Comparison of ENCODE assay signal across 10 cellular contexts in the genomic region with DNA sequence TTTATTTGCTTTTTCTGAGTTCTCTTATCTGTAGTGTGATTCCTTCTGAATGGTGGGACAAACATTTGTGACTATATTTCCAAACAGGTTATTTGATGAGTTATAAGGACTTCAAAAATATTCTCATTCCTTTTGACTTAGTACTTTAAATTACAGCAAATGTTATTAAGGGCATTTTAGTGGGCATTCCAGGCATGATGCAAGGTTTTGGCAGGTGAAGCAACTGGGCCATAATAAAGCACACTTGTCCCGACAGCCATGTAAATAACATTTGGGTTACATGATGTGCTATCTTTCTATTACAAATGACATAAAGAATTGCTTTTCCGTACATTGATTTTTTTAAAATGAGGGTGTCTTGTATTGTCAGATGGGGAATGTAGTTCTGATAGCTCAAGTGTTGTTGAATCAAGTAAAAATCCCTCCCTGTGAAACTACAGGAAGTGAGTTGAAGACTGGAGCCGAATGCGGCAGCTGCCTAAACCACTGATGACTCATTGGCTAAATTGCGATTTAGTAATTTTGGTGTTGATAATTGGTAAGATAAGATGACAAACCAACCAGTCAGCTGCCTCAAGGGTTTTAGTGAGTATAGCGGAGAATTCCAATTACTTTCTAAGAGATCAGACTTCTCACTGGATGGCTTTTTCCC.
A peak's percentile ranks its signal among the peaks of the same experiment; 100 is the strongest.
DNase-seq lines count a peak whose midpoint lies in the region; ATAC-seq lines count a peak whose summit lies in the region.
"Had no signal": no experiment of that assay in that cellular context is flagged by ENCODE, and none has a peak within 500 bp of the region (broad histone marks: within the 10 kb centered on the region; RNA-seq: fewer than 3 reads in every experiment).

No MANE protein-coding gene starts in this region.

- no peaks in the 10 kb centered on the region for H3K4me1 Mint-ChIP-seq in activated naive CD4-positive, alpha-beta T cell treated with anti-CD3 and anti-CD28 coated beads, Interleukin-2, amount 10 ng/mL, durations not matched to agents 7 days and 5 days
- H3K4me1 Mint-ChIP-seq: activated naive CD8-positive, alpha-beta T cell treated with anti-CD3 and anti-CD28 coated beads, Interleukin-2, amount 10 ng/mL, durations not matched to agents 7 days and 5 days had no signal

- no peak overlapping the region for H3K4me3 Mint-ChIP-seq in activated naive CD4-positive, alpha-beta T cell treated with anti-CD3 and anti-CD28 coated beads, Interleukin-2, amount 10 ng/mL, durations not matched to agents 7 days and 5 days
- H3K4me3 Mint-ChIP-seq: activated naive CD8-positive, alpha-beta T cell treated with anti-CD3 and anti-CD28 coated beads, Interleukin-2, amount 10 ng/mL, durations not matched to agents 7 days and 5 days had no signal

- H3F3A ChIP-seq in GM23248 (ENCODE audit: insufficient read depth) = peaks cover 13% of the 10 kb centered on the region

- H3K4me3 ChIP-seq in GM23248 = peak overlapping the region; percentile 3; the same call in 1 of the 2 replicates

- no peak overlapping the region for H3K27ac ChIP-seq in GM23248
- H3K27ac ChIP-seq: VCaP had no signal

- DNase-seq in GM23248 (peak; percentile 84), NCI-H146 treated with DMSO at 0.1 percent for 48 hours (lab: John Stamatoyannopoulos, UW; ENCODE audit: unreplicated experiment) (peak; percentile 86), amniotic stem cell (lab: John Stamatoyannopoulos, UW) (peak; percentile 56), renal cortical epithelial cell (ENCODE audit: low read depth) (peak; percentile 42), NCI-H2171 treated with DMSO at 0.1 percent for 48 hours (lab: John Stamatoyannopoulos, UW) (no peak)
- DNase-seq in activated naive CD4-positive, alpha-beta T cell treated with anti-CD3 and anti-CD28 coated beads, Interleukin-2, amount 10 ng/mL, durations not matched to agents 7 days and 5 days = no peak
- DNase-seq: activated naive CD8-positive, alpha-beta T cell treated with anti-CD3 and anti-CD28 coated beads, Interleukin-2, amount 10 ng/mL, durations not matched to agents 7 days and 5 days; NCI-H1694 treated with DMSO at 0.1 percent for 48 hours had no signal

- no peaks in the 10 kb centered on the region for H3K36me3 Mint-ChIP-seq in activated naive CD4-positive, alpha-beta T cell treated with anti-CD3 and anti-CD28 coated beads, Interleukin-2, amount 10 ng/mL, durations not matched to agents 7 days and 5 days
- H3K36me3 Mint-ChIP-seq: activated naive CD8-positive, alpha-beta T cell treated with anti-CD3 and anti-CD28 coated beads, Interleukin-2, amount 10 ng/mL, durations not matched to agents 7 days and 5 days had no signal

- no peak overlapping the region for H3K27ac Mint-ChIP-seq in activated naive CD4-positive, alpha-beta T cell treated with anti-CD3 and anti-CD28 coated beads, Interleukin-2, amount 10 ng/mL, durations not matched to agents 7 days and 5 days
- H3K27ac Mint-ChIP-seq: activated naive CD8-positive, alpha-beta T cell treated with anti-CD3 and anti-CD28 coated beads, Interleukin-2, amount 10 ng/mL, durations not matched to agents 7 days and 5 days had no signal

- H3K4me2 ChIP-seq in GM23248 (ENCODE audit: unreplicated experiment) = peak overlapping the region; percentile 37

- no peaks in the 10 kb centered on the region for H3K79me2 ChIP-seq in GM23248 (ENCODE audit: insufficient read depth)

- H3K9me3 Mint-ChIP-seq in activated naive CD4-positive, alpha-beta T cell treated with anti-CD3 and anti-CD28 coated beads, Interleukin-2, amount 10 ng/mL, durations not matched to agents 7 days and 5 days = no peaks in the 10 kb centered on the region
- H3K9me3 Mint-ChIP-seq: activated naive CD8-positive, alpha-beta T cell treated with anti-CD3 and anti-CD28 coated beads, Interleukin-2, amount 10 ng/mL, durations not matched to agents 7 days and 5 days had no signal

- no peaks in the 10 kb centered on the region for H3K9me3 ChIP-seq in GM23248 (ENCODE audit: low read depth)

- H2AFZ ChIP-seq in GM23248 = no peak overlapping the region

- no peak for ATAC-seq in GM21576 (IDR thresholded peaks at IDR 0.05; ENCODE audit: unreplicated experiment)

- no peaks in the 10 kb centered on the region for H4K20me1 ChIP-seq in GM23248 (ENCODE audit: insufficient read depth)

- in situ Hi-C loops in GM23248 (cut with MboI) = no loop called here

- peaks cover 7% of the 10 kb centered on the region for H3K27me3 Mint-ChIP-seq in activated naive CD4-positive, alpha-beta T cell treated with anti-CD3 and anti-CD28 coated beads, Interleukin-2, amount 10 ng/mL, durations not matched to agents 7 days and 5 days

- CTCF ChIA-PET in activated naive CD4-positive, alpha-beta T cell treated with anti-CD3 and anti-CD28 coated beads, Interleukin-2, amount 10 ng/mL, durations not matched to agents 7 days and 5 days (lab: Charles Lee) = no interaction called here

- H3K9ac ChIP-seq in GM23248 = no peak overlapping the region

- 3 to 5% methylated on average over 6 of the region's 6 CpGs for WGBS in GM23248 (ENCODE audit: low coverage in 1 of 2, low lambda C conversion rate in 2 of 2, missing lambda C conversion rate in 2 of 2), 2 experiments

- peaks cover 15% of the 10 kb centered on the region for H3K4me1 ChIP-seq in GM23248 (ENCODE audit: insufficient read depth)

- H3K27me3 ChIP-seq in GM23248 (replicated peaks; ENCODE audit: insufficient read depth) = peaks cover 57% of the 10 kb centered on the region

- H3K36me3 ChIP-seq in GM23248 (ENCODE audit: low read depth) = no peaks in the 10 kb centered on the region

- H3K9me2 ChIP-seq in GM23248 (ENCODE audit: insufficient read depth) = no peaks in the 10 kb centered on the region

Comparison
In these comparisons a context has a peak if more than half of its experiments do, and no peak if none do; other contexts are left out.
1. DNase-seq: peak in GM23248 (single experiment), NCI-H146 treated with DMSO at 0.1 percent for 48 hours (single experiment), amniotic stem cell (single experiment) and renal cortical epithelial cell (single experiment); none in NCI-H2171 treated with DMSO at 0.1 percent for 48 hours (single experiment) and activated naive CD4-positive, alpha-beta T cell treated with anti-CD3 and anti-CD28 coated beads, Interleukin-2, amount 10 ng/mL, durations not matched to agents 7 days and 5 days (single experiment).